ENCODE assay signal across 9 cellular contexts in genomic region chr16:1350691-1351090, GRCh38. TPM values are rescaled to one million over a fixed set of nuclear protein-coding genes. Genes with fewer than 3 reads are reported as not detected.
DNase-seq lines count a peak whose midpoint lies in the region; TF ChIP-seq lines count a peak whose summit lies in the region.
"Had no signal": no experiment of that assay in that cellular context is flagged by ENCODE, and none has a peak within 500 bp of the region (broad histone marks: within the 10 kb centered on the region; RNA-seq: fewer than 3 reads in every experiment).

No MANE protein-coding gene starts in this region.

- H3K4me2 ChIP-seq in OCI-LY3 (ENCODE audit: low read length) = peak overlapping the region; percentile 69
- peak overlapping the region; percentile 99 for H3K4me2 ChIP-seq in osteoblast (ENCODE audit: insufficient read depth, low read length)

- no peaks in the 10 kb centered on the region for H4K20me1 ChIP-seq in OCI-LY3 (ENCODE audit: insufficient read depth, low read length)
- peaks cover 16% of the 10 kb centered on the region for H4K20me1 ChIP-seq in osteoblast (ENCODE audit: insufficient read depth, low read length)

- H3K36me3 ChIP-seq in CD4-positive, alpha-beta memory T cell (ENCODE audit: insufficient read depth, low read length) = peaks cover 17% of the 10 kb centered on the region
- no peaks in the 10 kb centered on the region for H3K36me3 ChIP-seq in OCI-LY3 (replicated peaks; ENCODE audit: low read depth, low read length)
- H3K36me3 ChIP-seq in osteoblast (ENCODE audit: insufficient read depth, low read length) = peaks cover 20% of the 10 kb centered on the region

- H3K27me3 Mint-ChIP-seq in CD4-positive, alpha-beta memory T cell = no peaks in the 10 kb centered on the region
- H3K27me3 Mint-ChIP-seq in endothelial cell (ENCODE audit: unreplicated experiment) = peaks cover 32% of the 10 kb centered on the region

- no peak for DNase-seq in CD4-positive, alpha-beta memory T cell
- DNase-seq in endothelial cell (ENCODE audit: low spot score) (no peak), osteoblast (ENCODE audit: insufficient read length, low spot score, missing footprints) (no peak), GM19240 (ENCODE audit: insufficient read length, low spot score) (no peak), NCI-H2081 (lab: John Stamatoyannopoulos, UW) (no peak), NCI-H82 treated with DMSO at 0.1 percent for 48 hours (lab: John Stamatoyannopoulos, UW; ENCODE audit: unreplicated experiment) (no peak), NCI-H1105 (lab: John Stamatoyannopoulos, UW) (no peak)
- DNase-seq: NCI-H1048 had no signal

- peaks cover 0 to 11% (median 0%) of the 10 kb centered on the region in 8 donors for H3K9me3 Mint-ChIP-seq in CD4-positive, alpha-beta memory T cell
- H3K9me3 Mint-ChIP-seq in endothelial cell (ENCODE audit: unreplicated experiment) = no peaks in the 10 kb centered on the region

- H3K4me1 ChIP-seq in CD4-positive, alpha-beta memory T cell (ENCODE audit: insufficient read depth, low read length) = peaks cover 23% of the 10 kb centered on the region
- peaks cover 13% of the 10 kb centered on the region for H3K4me1 ChIP-seq in OCI-LY3 (ENCODE audit: low read length)
- H3K4me1 ChIP-seq in osteoblast (ENCODE audit: insufficient read depth, low read length) = peaks cover 15% of the 10 kb centered on the region

- peak overlapping the region; percentile 70 to 86 (median 79) for H3K4me3 Mint-ChIP-seq in CD4-positive, alpha-beta memory T cell
- H3K4me3 Mint-ChIP-seq in endothelial cell (ENCODE audit: unreplicated experiment) = peak overlapping the region; percentile 91

- H2AFZ ChIP-seq in OCI-LY3 (ENCODE audit: low read depth, low read length) (no peak overlapping the region), osteoblast (ENCODE audit: low read length) (no peak overlapping the region)

- H3K9me3 ChIP-seq in CD4-positive, alpha-beta memory T cell (ENCODE audit: control insufficient read depth in 1 of 2, low read length in 2 of 2) = no peaks in the 10 kb centered on the region
- no peaks in the 10 kb centered on the region for H3K9me3 ChIP-seq in OCI-LY3 (ENCODE audit: insufficient read depth, low read length)
- H3K9me3 ChIP-seq in osteoblast (ENCODE audit: low read depth, low read length) = no peaks in the 10 kb centered on the region

- peak overlapping the region in 1 of 2 donors; percentile 82 for H3K4me3 ChIP-seq in CD4-positive, alpha-beta memory T cell (ENCODE audit: low read length in 2 of 2)
- H3K4me3 ChIP-seq in OCI-LY3 (ENCODE audit: low read length) = peak overlapping the region; percentile 87
- peak overlapping the region; percentile 97 for H3K4me3 ChIP-seq in osteoblast (ENCODE audit: insufficient read depth, low read length)

- peak overlapping the region; percentile 84 for H3K9ac ChIP-seq in OCI-LY3 (ENCODE audit: low read length)

- H3K27me3 ChIP-seq in CD4-positive, alpha-beta memory T cell (ENCODE audit: insufficient read depth, low read length) = no peaks in the 10 kb centered on the region
- H3K27me3 ChIP-seq in OCI-LY3 (ENCODE audit: low read depth, low read length) (no peaks in the 10 kb centered on the region), osteoblast (ENCODE audit: insufficient read depth, low read length) (no peaks in the 10 kb centered on the region)

- TF ChIP-seq CTCF in OCI-LY3 (IDR thresholded peaks at IDR 0.05; ENCODE audit: low read depth, low read length) = no peak
- no peak for TF ChIP-seq CTCF in endothelial cell (IDR thresholded peaks at IDR 0.05; ENCODE audit: unreplicated experiment)
- TF ChIP-seq CTCF in osteoblast (IDR thresholded peaks at IDR 0.05; ENCODE audit: extremely low read depth, low read depth, low read length) = no peak

- peaks cover 4 to 8% of the 10 kb centered on the region in 2 donors for H3K36me3 Mint-ChIP-seq in CD4-positive, alpha-beta memory T cell
- H3K36me3 Mint-ChIP-seq in endothelial cell (ENCODE audit: low read depth, unreplicated experiment) = peaks cover 17% of the 10 kb centered on the region

- POLR2A ChIA-PET in CD4-positive, alpha-beta memory T cell (lab: Charles Lee; ENCODE audit: partially characterized antibody) = interaction anchor here (0.6 to 1.9 kb wide), 6 partner anchors 8 to 355 kb away, joined by 3 to 7 read pairs (median 4); partner anchors contain the start of genes MAPK8IP3 and UBE2I

- peak overlapping the region; percentile 75 for H3K27ac ChIP-seq in CD4-positive, alpha-beta memory T cell (ENCODE audit: low read depth, low read length)
- H3K27ac ChIP-seq in OCI-LY3 (ENCODE audit: low read length) = no peak overlapping the region
- H3K27ac ChIP-seq in osteoblast (ENCODE audit: low read depth, low read length) = peak overlapping the region; percentile 45

- CTCF ChIA-PET in CD4-positive, alpha-beta memory T cell (lab: Charles Lee; ENCODE audit: partially characterized antibody) = no interaction called here

- H3K79me2 ChIP-seq in OCI-LY3 (ENCODE audit: low read length) (peaks cover 53% of the 10 kb centered on the region), osteoblast (ENCODE audit: insufficient read depth, low read length) (peaks cover 58% of the 10 kb centered on the region)

- peak overlapping the region in 4 of 7 donors; percentile 43 to 90 (median 84) for H3K27ac Mint-ChIP-seq in CD4-positive, alpha-beta memory T cell
- H3K27ac Mint-ChIP-seq in endothelial cell (ENCODE audit: unreplicated experiment) = peak overlapping the region; percentile 52

- intact Hi-C loops in CD4-positive, alpha-beta memory T cell (cut with micrococcal nuclease) = loop anchor here (1.0 kb wide), 1 partner anchor 41 kb away; the partner anchor contains the start of gene UBE2I

- H3K4me1 Mint-ChIP-seq in CD4-positive, alpha-beta memory T cell = peaks cover 18 to 46% (median 29%) of the 10 kb centered on the region in 4 donors
- H3K4me1 Mint-ChIP-seq in endothelial cell (ENCODE audit: unreplicated experiment) = peaks cover 24% of the 10 kb centered on the region

RNA-seq across cellular contexts. Expression of gene TSR3, which starts 1.0 kb away (rescaled TPM):
- 10 to 100 TPM; 38.1 to 40.3 TPM for total RNA-seq in CD4-positive, alpha-beta memory T cell
- 100 to 1,000 TPM in 1 of 2 donors, 10 to 100 TPM in 1; 99.0 to 116 TPM for polyA plus RNA-seq in CD4-positive, alpha-beta memory T cell
- total RNA-seq in endothelial cell (ENCODE audit: unreplicated experiment) (68.2 TPM), osteoblast (53.6 and 57.8 TPM in 2 replicates)

RNA-seq across cellular contexts. Expression of gene GNPTG, which starts 1.0 kb away (rescaled TPM):
- 10 to 100 TPM; 58.7 to 61.5 TPM for total RNA-seq in CD4-positive, alpha-beta memory T cell
- 10 to 100 TPM; 51.8 to 53.7 TPM for polyA plus RNA-seq in CD4-positive, alpha-beta memory T cell
- 47.9 TPM for total RNA-seq in endothelial cell (ENCODE audit: unreplicated experiment)
- 67.8 and 69.1 TPM in 2 replicates for total RNA-seq in osteoblast

RNA-seq across cellular contexts. Expression of gene BAIAP3, which starts 17.2 kb away (rescaled TPM):
- 10 to 100 TPM; 18.3 to 19.7 TPM for total RNA-seq in CD4-positive, alpha-beta memory T cell
- 1 to 10 TPM; 1.0 to 6.7 TPM for polyA plus RNA-seq in CD4-positive, alpha-beta memory T cell
- total RNA-seq in endothelial cell (ENCODE audit: unreplicated experiment) = 6.5 TPM
- under 0.01 and 0.29 TPM in 2 replicates for total RNA-seq in osteoblast

RNA-seq across cellular contexts. Expression of gene UBE2I, which starts 41.3 kb away (rescaled TPM):
- 100 to 1,000 TPM; 170 to 177 TPM for total RNA-seq in CD4-positive, alpha-beta memory T cell
- polyA plus RNA-seq in CD4-positive, alpha-beta memory T cell = 100 to 1,000 TPM; 100 to 106 TPM
- 167 TPM for total RNA-seq in endothelial cell (ENCODE audit: unreplicated experiment)
- 37.1 and 49.2 TPM in 2 replicates for total RNA-seq in osteoblast
